ENCODE assay signal across 17 cellular contexts in genomic region chr4:86421461-86421860, GRCh38.
A peak's percentile ranks its signal among the peaks of the same experiment; 100 is the strongest.
DNase-seq lines count a peak whose midpoint lies in the region; ATAC-seq and TF ChIP-seq lines count a peak whose summit lies in the region.
"Had no signal": no experiment of that assay in that cellular context is flagged by ENCODE, and none has a peak within 500 bp of the region (broad histone marks: within the 10 kb centered on the region; RNA-seq: fewer than 3 reads in every experiment).

No MANE protein-coding gene starts in this region.

- H2BK120ac ChIP-seq in mesenchymal stem cell (ENCODE audit: low read depth, low read length), result no peak overlapping the region

- H2AFZ ChIP-seq in GM23338 (peak overlapping the region; percentile 18; the same call in 1 of the 2 replicates), mesenchymal stem cell (ENCODE audit: low read depth, low read length) (peak overlapping the region; percentile 14), osteoblast (ENCODE audit: low read length) (peak overlapping the region; percentile 35)

- H3K27ac ChIP-seq in GM23338 (ENCODE audit: low read depth) (no peak overlapping the region), cingulate gyrus (ENCODE audit: low read depth, low read length) (peak overlapping the region; percentile 73), mesenchymal stem cell (ENCODE audit: low read length, poor library complexity, severe bottlenecking) (no peak overlapping the region), osteoblast (ENCODE audit: low read depth, low read length) (no peak overlapping the region), gastrocnemius medialis (no peak overlapping the region), esophagus muscularis mucosa (replicated peaks in 1 of 4) (no peak overlapping the region)
- H3K27ac ChIP-seq: BLaER1 treated with 17β-estradiol and CSF1 and Interleukin-3, amounts not matched to agents 10 nM and 100 nM had no signal

- no peak overlapping the region for H3K4me3 ChIP-seq in GM23338
- no peak overlapping the region for H3K4me3 ChIP-seq in mesenchymal stem cell (ENCODE audit: insufficient read depth in 1 of 2, low read depth in 1 of 2, low read length in 2 of 2)
- H3K4me3 ChIP-seq in osteoblast (ENCODE audit: insufficient read depth, low read length), result no peak overlapping the region
- no peak overlapping the region for H3K4me3 ChIP-seq in gastrocnemius medialis
- H3K4me3 ChIP-seq in esophagus muscularis mucosa, result no peak overlapping the region
- H3K4me3 ChIP-seq: BLaER1 treated with 17β-estradiol and CSF1 and Interleukin-3, amounts not matched to agents 10 nM and 100 nM had no signal

- H3K4me1 ChIP-seq in GM23338 (ENCODE audit: insufficient read depth) (peaks cover 19% of the 10 kb centered on the region), mesenchymal stem cell (ENCODE audit: control insufficient read depth, insufficient read depth, low read depth, low read length) (no peaks in the 10 kb centered on the region), osteoblast (ENCODE audit: insufficient read depth, low read length) (no peaks in the 10 kb centered on the region), gastrocnemius medialis (no peaks in the 10 kb centered on the region), esophagus muscularis mucosa (no peaks in the 10 kb centered on the region)
- H3K4me1 ChIP-seq: BLaER1 treated with 17β-estradiol and CSF1 and Interleukin-3, amounts not matched to agents 10 nM and 100 nM had no signal

- no peak overlapping the region for H3K23ac ChIP-seq in mesenchymal stem cell (ENCODE audit: low read length in 2 of 2)

- H3K14ac ChIP-seq in mesenchymal stem cell (ENCODE audit: low read length in 2 of 2), result no peak overlapping the region

- no peaks in the 10 kb centered on the region for H3K36me3 ChIP-seq in GM23338 (ENCODE audit: insufficient read depth)
- H3K36me3 ChIP-seq in mesenchymal stem cell (ENCODE audit: control insufficient read depth in 1 of 2, insufficient read depth in 2 of 2, low read depth in 1 of 2, low read length in 2 of 2), result no peaks in the 10 kb centered on the region
- no peaks in the 10 kb centered on the region for H3K36me3 ChIP-seq in osteoblast (ENCODE audit: insufficient read depth, low read length)
- no peaks in the 10 kb centered on the region for H3K36me3 ChIP-seq in gastrocnemius medialis
- no peaks in the 10 kb centered on the region for H3K36me3 ChIP-seq in esophagus muscularis mucosa
- H3K36me3 ChIP-seq: BLaER1 treated with 17β-estradiol and CSF1 and Interleukin-3, amounts not matched to agents 10 nM and 100 nM had no signal

- WGBS in mesenchymal stem cell, result 96% methylated on average over 6 of the region's 6 CpGs
- 96% methylated on average over 6 of the region's 6 CpGs for WGBS in esophagus muscularis mucosa

- no peak overlapping the region for H3K4me3 Mint-ChIP-seq in GM23338
- H3K4me3 Mint-ChIP-seq: CD4-positive, CD25-positive, alpha-beta regulatory T cell had no signal

- H3K4me1 Mint-ChIP-seq in GM23338, result peaks cover 14% of the 10 kb centered on the region
- H3K4me1 Mint-ChIP-seq: CD4-positive, CD25-positive, alpha-beta regulatory T cell had no signal

- H3F3A ChIP-seq in GM23338 (replicated peaks; ENCODE audit: low read depth), result no peaks in the 10 kb centered on the region

- no peak overlapping the region for H3K4ac ChIP-seq in mesenchymal stem cell (ENCODE audit: low read depth in 1 of 2, low read length in 2 of 2)

- no peak overlapping the region for H3K18ac ChIP-seq in mesenchymal stem cell (ENCODE audit: low read depth in 1 of 2, low read length in 2 of 2)

- H3K9me3 ChIP-seq in mesenchymal stem cell (ENCODE audit: control insufficient read depth, low read length), result no peaks in the 10 kb centered on the region
- no peaks in the 10 kb centered on the region for H3K9me3 ChIP-seq in osteoblast (ENCODE audit: low read depth, low read length)
- no peaks in the 10 kb centered on the region for H3K9me3 ChIP-seq in gastrocnemius medialis
- H3K9me3 ChIP-seq in esophagus muscularis mucosa, result no peaks in the 10 kb centered on the region
- H3K9me3 ChIP-seq: BLaER1 treated with 17β-estradiol and CSF1 and Interleukin-3, amounts not matched to agents 10 nM and 100 nM had no signal

- no peaks in the 10 kb centered on the region; the same call in 2 of the 3 replicates for H3K9me3 Mint-ChIP-seq in GM23338

- H3K9ac ChIP-seq in mesenchymal stem cell (ENCODE audit: low read length), result no peak overlapping the region
- H3K9ac ChIP-seq: BLaER1 treated with 17β-estradiol and CSF1 and Interleukin-3, amounts not matched to agents 10 nM and 100 nM had no signal

- no peak for DNase-seq in GM23338 (ENCODE audit: low spot score)
- DNase-seq in mesenchymal stem cell, result no peak
- no peak for DNase-seq in osteoblast (ENCODE audit: insufficient read length, low spot score, missing footprints)
- no peak for DNase-seq in stimulated activated CD8-positive, alpha-beta memory T cell treated with anti-CD3 and anti-CD28 coated beads, Interleukin-4, amount 100 ng/mL, for 48 hours
- DNase-seq in gastrocnemius medialis, result no peak
- no peak for DNase-seq in esophagus muscularis mucosa (ENCODE audit: extremely low spot score)
- DNase-seq: 8988T; AML-193; Calu3; CD4-positive, CD25-positive, alpha-beta regulatory T cell; DMS 273 treated with DMSO at 0.1 percent for 48 hours; GOT3; IMR-90 had no signal

- H3K79me1 ChIP-seq in mesenchymal stem cell (replicated peaks; ENCODE audit: low read length, poor library complexity, severe bottlenecking), result no peaks in the 10 kb centered on the region

- H2BK15ac ChIP-seq in mesenchymal stem cell (ENCODE audit: low read depth, poor library complexity, severe bottlenecking), result no peak overlapping the region

- no peaks in the 10 kb centered on the region for H3K27me3 ChIP-seq in GM23338 (ENCODE audit: insufficient read depth)
- H3K27me3 ChIP-seq in mesenchymal stem cell (ENCODE audit: control insufficient read depth in 1 of 2, insufficient read depth in 1 of 2, low read length in 2 of 2), result no peaks in the 10 kb centered on the region
- no peaks in the 10 kb centered on the region for H3K27me3 ChIP-seq in osteoblast (ENCODE audit: insufficient read depth, low read length)
- H3K27me3 ChIP-seq in gastrocnemius medialis, result no peaks in the 10 kb centered on the region
- H3K27me3 ChIP-seq in esophagus muscularis mucosa, result no peaks in the 10 kb centered on the region
- H3K27me3 ChIP-seq: BLaER1 treated with 17β-estradiol and CSF1 and Interleukin-3, amounts not matched to agents 10 nM and 100 nM had no signal

- H2BK5ac ChIP-seq in mesenchymal stem cell (ENCODE audit: low read depth, low read length, poor library complexity, severe bottlenecking), result no peak overlapping the region

- peak; percentile 9 to 24; a peak in 1 of 4 replicates for TF ChIP-seq CTCF in GM23338 (conservative IDR thresholded peaks at IDR 0.05; ENCODE audit: low read depth in 2 of 2)
- no peak for TF ChIP-seq CTCF in osteoblast (IDR thresholded peaks at IDR 0.05; ENCODE audit: extremely low read depth, low read depth, low read length)
- TF ChIP-seq CTCF in gastrocnemius medialis (IDR thresholded peaks at IDR 0.05 in 4 of 5, conservative IDR thresholded peaks at IDR 0.05 in 1 of 5), result no peak
- TF ChIP-seq CTCF in esophagus muscularis mucosa (IDR thresholded peaks at IDR 0.05), result no peak

- no peak overlapping the region for H4K8ac ChIP-seq in mesenchymal stem cell (ENCODE audit: low read length)

- H3K4me2 ChIP-seq in GM23338 (no peak overlapping the region), mesenchymal stem cell (ENCODE audit: low read length, poor library complexity, severe bottlenecking) (no peak overlapping the region), osteoblast (ENCODE audit: insufficient read depth, low read length) (peak overlapping the region; percentile 7)
- H3K4me2 ChIP-seq: BLaER1 treated with 17β-estradiol and CSF1 and Interleukin-3, amounts not matched to agents 10 nM and 100 nM had no signal

- no peak overlapping the region for H2BK12ac ChIP-seq in mesenchymal stem cell (ENCODE audit: low read length in 2 of 2)

- no peaks in the 10 kb centered on the region for H3K79me2 ChIP-seq in GM23338 (replicated peaks; ENCODE audit: insufficient read depth)
- no peaks in the 10 kb centered on the region for H3K79me2 ChIP-seq in osteoblast (ENCODE audit: insufficient read depth, low read length)

- no peak overlapping the region for H2AK5ac ChIP-seq in mesenchymal stem cell (ENCODE audit: low read length, severe bottlenecking)

- ATAC-seq in GM23338 (no peak), gastrocnemius medialis (no peak), GM18502 (IDR thresholded peaks at IDR 0.05; ENCODE audit: poor library complexity, unreplicated experiment) (no peak)
- ATAC-seq: HCT116 had no signal

- H3K27ac Mint-ChIP-seq in GM23338, result no peak overlapping the region; the same call in 1 of the 2 replicates
- H3K27ac Mint-ChIP-seq: CD4-positive, CD25-positive, alpha-beta regulatory T cell had no signal

- H3K9me2 ChIP-seq in GM23338 (ENCODE audit: insufficient read depth), result no peaks in the 10 kb centered on the region

- in situ Hi-C loops in gastrocnemius medialis (cut with MboI; ENCODE audit: low sequenced_read_pairs in 4 of 4), result no loop called here

- intact Hi-C loops in gastrocnemius medialis (cut with DNase I; ENCODE audit: low total_unique reads) (no loop called here), esophagus muscularis mucosa (cut with DNase I) (no loop called here)

- no peak for TF ChIP-seq EP300 in esophagus muscularis mucosa (IDR thresholded peaks at IDR 0.05)

- H4K20me1 ChIP-seq in GM23338 (replicated peaks; ENCODE audit: insufficient read depth), result no peaks in the 10 kb centered on the region
- no peaks in the 10 kb centered on the region for H4K20me1 ChIP-seq in osteoblast (ENCODE audit: insufficient read depth, low read length)
- H4K20me1 ChIP-seq: BLaER1 treated with 17β-estradiol and CSF1 and Interleukin-3, amounts not matched to agents 10 nM and 100 nM had no signal

- H3K27me3 Mint-ChIP-seq in GM23338 (ENCODE audit: insufficient read depth, low read depth, poor library complexity), result peaks cover 2% of the 10 kb centered on the region
- H3K27me3 Mint-ChIP-seq: CD4-positive, CD25-positive, alpha-beta regulatory T cell had no signal

- H3K36me3 Mint-ChIP-seq in GM23338 (ENCODE audit: low read depth), result 0 out of 3 replicates have a peak, but pooled peaks cover 4% of the 10 kb centered on the region
- H3K36me3 Mint-ChIP-seq: CD4-positive, CD25-positive, alpha-beta regulatory T cell had no signal

- TF ChIP-seq POLR2A in gastrocnemius medialis (IDR thresholded peaks at IDR 0.05), result no peak
- TF ChIP-seq POLR2A in esophagus muscularis mucosa (IDR thresholded peaks at IDR 0.05; ENCODE audit: low read depth), result no peak

- H4K91ac ChIP-seq in mesenchymal stem cell (ENCODE audit: low read length), result no peak overlapping the region

Comparison
In these comparisons a context has a peak if more than half of its experiments do, and no peak if none do; other contexts are left out.
1. CTCF ChIP-seq: peak in GM23338 (2 of 2); none in osteoblast (single experiment), gastrocnemius medialis (0 of 5) and esophagus muscularis mucosa (0 of 3).
2. Peak in every context shown above with its lines, with median percentiles within 50 percentile points of each other: H2AFZ ChIP-seq.